Comparison of ENCODE assay signal across 10 cellular contexts in genomic region chr20:44208165-44208564, GRCh38. TPM values are rescaled to one million over a fixed set of nuclear protein-coding genes. Genes with fewer than 3 reads are reported as not detected.
DNase-seq lines count a peak whose midpoint lies in the region; ATAC-seq and TF ChIP-seq lines count a peak whose summit lies in the region.
"Had no signal": no experiment of that assay in that cellular context is flagged by ENCODE, and none has a peak within 500 bp of the region (broad histone marks: within the 10 kb centered on the region; RNA-seq: fewer than 3 reads in every experiment).

No MANE protein-coding gene starts in this region.

- intact Hi-C loops in heart left ventricle (cut with DNase I) (no loop called here), cardiac septum (cut with DNase I) (no loop called here), transverse colon (cut with DNase I; ENCODE audit: low total_unique reads) (no loop called here)
- intact Hi-C loops in activated T-helper 1 cell treated with anti-CD3 and anti-CD28 coated beads, Interleukin-12 subunit alpha, Interleukin-12 subunit beta, Interleukin-2, Interleukin-4 antibody, amounts not matched to agents 30 ng/mL and 10 ng/mL and 1 ng/mL, durations not matched to agents 14 hours and 24 hours and 36 hours (cut with micrococcal nuclease) = no loop called here

- TF ChIP-seq CTCF in heart left ventricle (IDR thresholded peaks at IDR 0.05) = no peak
- no peak for TF ChIP-seq CTCF in transverse colon (IDR thresholded peaks at IDR 0.05)

- no peaks in the 10 kb centered on the region for H3K9me3 Mint-ChIP-seq in activated T-helper 1 cell treated with anti-CD3 and anti-CD28 coated beads, Interleukin-12 subunit alpha, Interleukin-12 subunit beta, Interleukin-2, Interleukin-4 antibody, amounts not matched to agents 30 ng/mL and 10 ng/mL and 1 ng/mL, durations not matched to agents 14 hours and 24 hours and 36 hours

- peak overlapping the region; percentile 99 for H3K4me3 Mint-ChIP-seq in activated T-helper 1 cell treated with anti-CD3 and anti-CD28 coated beads, Interleukin-12 subunit alpha, Interleukin-12 subunit beta, Interleukin-2, Interleukin-4 antibody, amounts not matched to agents 30 ng/mL and 10 ng/mL and 1 ng/mL, durations not matched to agents 14 hours and 24 hours and 36 hours

- WGBS in heart left ventricle, 4 donors = 34 to 54% (median 40%) methylated on average over 7 of the region's 7 CpGs
- whole genome bisulfite sequencing in transverse colon (ENCODE audit: low coverage in 1 of 2), 2 donors = 27 to 33% methylated on average over 7 of the region's 7 CpGs

- peaks cover 57% of the 10 kb centered on the region for H3K4me1 Mint-ChIP-seq in activated T-helper 1 cell treated with anti-CD3 and anti-CD28 coated beads, Interleukin-12 subunit alpha, Interleukin-12 subunit beta, Interleukin-2, Interleukin-4 antibody, amounts not matched to agents 30 ng/mL and 10 ng/mL and 1 ng/mL, durations not matched to agents 14 hours and 24 hours and 36 hours (ENCODE audit: low read depth)

- H3K9me3 ChIP-seq in heart left ventricle = no peaks in the 10 kb centered on the region
- H3K9me3 ChIP-seq in iPS-20b (ENCODE audit: insufficient read depth, low read depth, low read length) = no peaks in the 10 kb centered on the region
- H3K9me3 ChIP-seq in transverse colon = no peaks in the 10 kb centered on the region

- ATAC-seq in heart left ventricle (no peak), HG03135 (IDR thresholded peaks at IDR 0.05; ENCODE audit: unreplicated experiment) (no peak), HG03520 (IDR thresholded peaks at IDR 0.05; ENCODE audit: unreplicated experiment) (no peak)

- DNase-seq in heart left ventricle (no peak), cardiac septum (ENCODE audit: low spot score) (no peak), transverse colon (no peak), substantia nigra (lab: John Stamatoyannopoulos, UW) (no peak)
- no peak for DNase-seq in activated T-helper 1 cell treated with anti-CD3 and anti-CD28 coated beads, Interleukin-12 subunit alpha, Interleukin-12 subunit beta, Interleukin-2, Interleukin-4 antibody, amounts not matched to agents 30 ng/mL and 10 ng/mL and 1 ng/mL, durations not matched to agents 14 hours and 24 hours and 36 hours (ENCODE audit: low spot score)
- DNase-seq: NCI-H2081 treated with DMSO at 0.1 percent for 48 hours, WERI-Rb-1 had no signal

- no peaks in the 10 kb centered on the region for H3K27me3 Mint-ChIP-seq in activated T-helper 1 cell treated with anti-CD3 and anti-CD28 coated beads, Interleukin-12 subunit alpha, Interleukin-12 subunit beta, Interleukin-2, Interleukin-4 antibody, amounts not matched to agents 30 ng/mL and 10 ng/mL and 1 ng/mL, durations not matched to agents 14 hours and 24 hours and 36 hours (ENCODE audit: insufficient read depth)

- H3K36me3 ChIP-seq in heart left ventricle (peaks cover 0 to 32% (median 23%) of the 10 kb centered on the region in 9 donors), iPS-20b (ENCODE audit: insufficient read depth, low read depth, low read length) (peaks cover 33% of the 10 kb centered on the region), transverse colon (peaks cover 0 to 13% (median under 1%) of the 10 kb centered on the region in 4 donors)

- in situ Hi-C loops in transverse colon (cut with MboI; ENCODE audit: low pct_ligation_motif_present in 1 of 4, low pct_unique_long_range_greater_than_20kb in 1 of 4, low sequenced_read_pairs in 3 of 4) = loop anchor here (25.0 kb wide), 2 partner anchors 254 to 404 kb away; no protein-coding TSS in a partner anchor

- H3K4me1 ChIP-seq in heart left ventricle (peaks cover 7 to 76% (median 54%) of the 10 kb centered on the region in 12 donors), iPS-20b (ENCODE audit: insufficient read depth, low read length) (peaks cover 11% of the 10 kb centered on the region), transverse colon (peaks cover 13 to 65% (median 42%) of the 10 kb centered on the region in 4 donors)

- TF ChIP-seq POLR2A in heart left ventricle (IDR thresholded peaks at IDR 0.05) (no peak), transverse colon (IDR thresholded peaks at IDR 0.05) (no peak)

- H3K27ac ChIP-seq in heart left ventricle (peak overlapping the region in 9 of 12 donors; percentile 0 to 97 (median 55)), iPS-20b (ENCODE audit: low read length) (no peak overlapping the region), transverse colon (peak overlapping the region in 3 of 4 donors; percentile 99 to 100 (median 99)), substantia nigra (ENCODE audit: low read depth, low read length, poor library complexity, severe bottlenecking) (no peak overlapping the region)
- H3K27ac ChIP-seq: WERI-Rb-1 had no signal

- H3K27ac Mint-ChIP-seq in activated T-helper 1 cell treated with anti-CD3 and anti-CD28 coated beads, Interleukin-12 subunit alpha, Interleukin-12 subunit beta, Interleukin-2, Interleukin-4 antibody, amounts not matched to agents 30 ng/mL and 10 ng/mL and 1 ng/mL, durations not matched to agents 14 hours and 24 hours and 36 hours = no peak overlapping the region

- no peak for TF ChIP-seq EP300 in transverse colon (IDR thresholded peaks at IDR 0.05; ENCODE audit: low read depth)

- H3K4me3 ChIP-seq in heart left ventricle = peak overlapping the region in 9 of 12 donors; percentile 66 to 98 (median 84)
- peak overlapping the region; percentile 99; the same call in 1 of the 2 replicates for H3K4me3 ChIP-seq in iPS-20b (ENCODE audit: low read length)
- H3K4me3 ChIP-seq in transverse colon = peak overlapping the region in 1 of 4 donors; percentile 84

- no peaks in the 10 kb centered on the region for H3K27me3 ChIP-seq in heart left ventricle
- H3K27me3 ChIP-seq in iPS-20b (ENCODE audit: insufficient read depth, low read length) = no peaks in the 10 kb centered on the region
- no peaks in the 10 kb centered on the region for H3K27me3 ChIP-seq in transverse colon

- peaks cover 25% of the 10 kb centered on the region for H3K36me3 Mint-ChIP-seq in activated T-helper 1 cell treated with anti-CD3 and anti-CD28 coated beads, Interleukin-12 subunit alpha, Interleukin-12 subunit beta, Interleukin-2, Interleukin-4 antibody, amounts not matched to agents 30 ng/mL and 10 ng/mL and 1 ng/mL, durations not matched to agents 14 hours and 24 hours and 36 hours (ENCODE audit: low read depth)

- peak overlapping the region; percentile 93; the same call in 1 of the 2 replicates for H3K9ac ChIP-seq in iPS-20b (ENCODE audit: low read depth, low read length)

RNA-seq across cellular contexts. Expression of gene OSER1, which starts 2.4 kb away (rescaled TPM):
- total RNA-seq in heart left ventricle = 10 to 100 TPM; 20.6 to 39.0 (median 34.1) TPM
- polyA plus RNA-seq in heart left ventricle = 10 to 100 TPM; 11.9 to 35.6 TPM
- total RNA-seq in cardiac septum = 28.4 TPM
- total RNA-seq in activated T-helper 1 cell treated with anti-CD3 and anti-CD28 coated beads, Interleukin-12 subunit alpha, Interleukin-12 subunit beta, Interleukin-2, Interleukin-4 antibody, amounts not matched to agents 30 ng/mL and 10 ng/mL and 1 ng/mL, durations not matched to agents 14 hours and 24 hours and 36 hours = 22.0 and 23.4 TPM in 2 replicates
- total RNA-seq in transverse colon = 10 to 100 TPM; 11.2 to 38.0 (median 26.2) TPM

RNA-seq across cellular contexts. Expression of gene JPH2, which starts 21.2 kb away (rescaled TPM):
- total RNA-seq in heart left ventricle (100 to 1,000 TPM in 8 of 9 donors, 10 to 100 TPM in 1; 99.5 to 219 (median 166) TPM), cardiac septum (182 TPM), transverse colon (100 to 1,000 TPM in 1 of 4 donors, 10 to 100 TPM in 2, 1 to 10 TPM in 1; 9.8 to 216 (median 18.3) TPM)
- 100 to 1,000 TPM; 129 to 144 TPM for polyA plus RNA-seq in heart left ventricle
- total RNA-seq in activated T-helper 1 cell treated with anti-CD3 and anti-CD28 coated beads, Interleukin-12 subunit alpha, Interleukin-12 subunit beta, Interleukin-2, Interleukin-4 antibody, amounts not matched to agents 30 ng/mL and 10 ng/mL and 1 ng/mL, durations not matched to agents 14 hours and 24 hours and 36 hours = not detected in 2 replicates

RNA-seq across cellular contexts. Expression of gene GDAP1L1, which starts 38.9 kb away (rescaled TPM):
- under 1 TPM in 7 of 9 donors, not detected in 2; 0.19 to 0.67 (median 0.41) TPM for total RNA-seq in heart left ventricle
- under 1 TPM; 0.12 to 0.30 TPM for polyA plus RNA-seq in heart left ventricle
- 0.67 TPM for total RNA-seq in cardiac septum
- 0.08 TPM in 1 of 2 replicates, not detected in the other for total RNA-seq in activated T-helper 1 cell treated with anti-CD3 and anti-CD28 coated beads, Interleukin-12 subunit alpha, Interleukin-12 subunit beta, Interleukin-2, Interleukin-4 antibody, amounts not matched to agents 30 ng/mL and 10 ng/mL and 1 ng/mL, durations not matched to agents 14 hours and 24 hours and 36 hours
- not detected for total RNA-seq in transverse colon

Comparison
In these comparisons a context has a peak if more than half of its experiments do, and no peak if none do; other contexts are left out.
1. H3K27ac ChIP-seq: peak in heart left ventricle (9 of 12) and transverse colon (3 of 4); none in iPS-20b (single experiment) and substantia nigra (single experiment).
2. RNA of gene JPH2, which starts 21.2 kb away (total RNA-seq): 182 TPM in cardiac septum (single experiment), 99.5 to 219 TPM in heart left ventricle and 9.8 to 216 TPM in transverse colon; not detected in activated T-helper 1 cell treated with anti-CD3 and anti-CD28 coated beads, Interleukin-12 subunit alpha, Interleukin-12 subunit beta, Interleukin-2, Interleukin-4 antibody, amounts not matched to agents 30 ng/mL and 10 ng/mL and 1 ng/mL, durations not matched to agents 14 hours and 24 hours and 36 hours; every median in the first group is over 10 times any median in the second.